Comparison of ENCODE assay signal across 13 cellular contexts in the genomic region with DNA sequence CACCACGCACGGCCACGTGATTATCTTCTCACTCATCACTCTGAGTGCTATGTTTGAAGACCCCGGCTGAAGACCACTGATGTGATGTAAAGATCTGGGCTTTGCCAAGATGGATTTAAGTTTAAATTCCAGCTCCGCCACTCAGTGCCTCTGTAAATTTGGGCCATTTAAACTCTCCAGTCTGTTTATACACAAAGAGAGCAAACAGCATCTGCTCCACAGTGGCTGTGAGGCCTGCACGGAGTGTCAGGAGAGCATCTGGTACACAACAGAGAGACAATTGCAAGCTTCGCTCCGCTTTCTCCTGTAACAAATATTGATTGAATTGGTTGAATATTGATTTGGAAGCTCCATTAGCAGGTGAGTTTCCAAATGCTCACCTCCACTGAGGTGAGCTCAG.
"Had no signal": no experiment of that assay in that cellular context is flagged by ENCODE, and none has a peak within 500 bp of the region (broad histone marks: within the 10 kb centered on the region; RNA-seq: fewer than 3 reads in every experiment).

No MANE protein-coding gene starts in this region.

- DNase-seq: activated CD4-positive, alpha-beta T cell treated with anti-CD3 and anti-CD28 coated beads, Interleukin-2, amount 50 U/mL, for 4 hours; activated T-cell treated with anti-CD3 and anti-CD28 coated beads for 4 hours; dermis blood vessel endothelial cell; effector memory CD4-positive, alpha-beta T cell; mesenchymal stem cell; mucosa of descending colon; naive thymus-derived CD8-positive, alpha-beta T cell; spleen; stimulated activated CD4-positive, alpha-beta T cell treated with anti-CD3 and anti-CD28 coated beads, Interleukin-4, amount 100 ng/mL, for 4 hours; T-helper 2 cell had no signal

- H3K4me1 ChIP-seq: spleen had no signal

- H3K36me3 ChIP-seq: spleen, thoracic aorta had no signal

- H3K9me3 ChIP-seq: mucosa of descending colon, spleen, thoracic aorta had no signal

- H3K4me3 ChIP-seq: mucosa of descending colon, spleen, thoracic aorta had no signal

- H3K27ac ChIP-seq: parathyroid adenoma, spleen, thoracic aorta had no signal

- ATAC-seq: mucosa of descending colon; naive thymus-derived CD8-positive, alpha-beta T cell; stimulated activated memory B cell treated with anti-CD40 and anti-IgM and Interleukin-4, amounts not matched to agents 10 μg/mL and 1 μg/mL and 100 μg/mL, for 72 hours had no signal
